8 cellular contexts compared by ENCODE assay signal in the genomic region with DNA sequence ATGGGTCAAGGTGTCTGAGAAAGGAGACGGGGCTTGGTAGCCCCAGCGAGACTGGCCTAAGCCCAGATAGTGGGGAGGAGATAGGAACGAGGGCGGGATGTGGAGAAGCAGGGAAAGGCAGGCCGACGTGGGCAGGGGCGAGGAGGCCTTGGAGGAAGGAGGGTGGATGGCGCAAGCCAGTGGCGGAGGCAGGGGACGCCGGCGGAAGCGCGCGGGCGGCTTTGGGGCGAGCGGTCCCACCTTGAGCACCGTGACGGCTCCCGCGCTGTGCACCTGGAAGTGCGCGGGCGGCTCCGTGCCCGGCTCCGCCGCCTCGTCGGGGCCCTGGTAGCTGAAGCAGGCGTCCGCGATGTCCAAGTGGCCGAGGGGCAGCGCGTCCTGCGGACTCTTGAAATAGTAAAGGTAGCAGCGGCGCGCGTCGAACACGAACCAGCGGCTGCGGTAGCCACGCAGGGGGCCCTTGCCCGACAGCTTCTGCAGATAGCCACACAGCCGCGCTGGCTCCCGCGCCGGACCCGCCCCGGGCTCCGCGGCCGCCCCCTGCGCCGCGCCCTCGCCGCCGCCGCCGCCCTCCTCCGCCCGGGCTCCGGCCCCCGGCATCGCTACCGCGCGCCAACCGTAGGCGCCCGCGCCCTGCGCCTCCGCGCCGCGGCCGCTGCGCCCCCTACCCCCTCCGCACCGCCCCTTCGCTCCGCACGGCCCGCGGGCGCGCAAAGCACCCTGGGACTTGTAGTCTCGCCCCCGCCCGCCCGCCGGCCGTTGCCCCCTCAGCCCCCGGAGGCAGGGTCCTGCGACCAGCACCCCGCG. TPM values are rescaled to one million over a fixed set of nuclear protein-coding genes. Genes with fewer than 3 reads are reported as not detected.
DNase-seq lines count a peak whose midpoint lies in the region; ATAC-seq lines count a peak whose summit lies in the region.

A gene (minus strand): TSS at position 659 of the 807 bp plus-strand sequence. CDS start 59 bp downstream, at position 600.

- peak within 1 kb of the TSS; percentile 89 for H3K27ac Mint-ChIP-seq in activated CD4-positive, alpha-beta memory T cell treated with anti-CD3 and anti-CD28 coated beads, Interleukin-2, amount 10 ng/mL, durations not matched to agents 7 days and 5 days

- no peaks in the 10 kb centered on the region for H3K9me3 Mint-ChIP-seq in activated CD4-positive, alpha-beta memory T cell treated with anti-CD3 and anti-CD28 coated beads, Interleukin-2, amount 10 ng/mL, durations not matched to agents 7 days and 5 days

- H3K27me3 Mint-ChIP-seq in activated CD4-positive, alpha-beta memory T cell treated with anti-CD3 and anti-CD28 coated beads, Interleukin-2, amount 10 ng/mL, durations not matched to agents 7 days and 5 days = no peaks in the 10 kb centered on the region

- peak; percentile 59 for ATAC-seq in HG02870 (IDR thresholded peaks at IDR 0.05; ENCODE audit: unreplicated experiment)

- CTCF ChIA-PET in activated CD4-positive, alpha-beta memory T cell treated with anti-CD3 and anti-CD28 coated beads, Interleukin-2, amount 10 ng/mL, durations not matched to agents 7 days and 5 days (lab: Charles Lee) = interaction anchor here (1.0 to 3.1 kb wide), 3 partner anchors 8 to 30 kb away, joined by 4 to 13 read pairs (median 12); no protein-coding TSS in a partner anchor

- H3K4me1 Mint-ChIP-seq in activated CD4-positive, alpha-beta memory T cell treated with anti-CD3 and anti-CD28 coated beads, Interleukin-2, amount 10 ng/mL, durations not matched to agents 7 days and 5 days = peaks cover 48% of the 10 kb centered on the region

- peak within 1 kb of the TSS; percentile 100 for H3K4me3 Mint-ChIP-seq in activated CD4-positive, alpha-beta memory T cell treated with anti-CD3 and anti-CD28 coated beads, Interleukin-2, amount 10 ng/mL, durations not matched to agents 7 days and 5 days

- POLR2A ChIA-PET in activated CD4-positive, alpha-beta memory T cell treated with anti-CD3 and anti-CD28 coated beads, Interleukin-2, amount 10 ng/mL, durations not matched to agents 7 days and 5 days (lab: Charles Lee) = interaction anchor here (0.7 to 2.4 kb wide), 8 partner anchors 14 to 38 kb away, joined by 3 to 17 read pairs (median 3); no protein-coding TSS in a partner anchor

- peaks cover 29% of the 10 kb centered on the region for H3K36me3 Mint-ChIP-seq in activated CD4-positive, alpha-beta memory T cell treated with anti-CD3 and anti-CD28 coated beads, Interleukin-2, amount 10 ng/mL, durations not matched to agents 7 days and 5 days (ENCODE audit: low read depth)

- DNase-seq in NCI-H1694 treated with DMSO at 0.1 percent for 48 hours (lab: John Stamatoyannopoulos, UW) = peak; percentile 11
- no peak for DNase-seq in NCI-H1694 (lab: John Stamatoyannopoulos, UW)
- peak; percentile 63 for DNase-seq in NCI-H226
- DNase-seq in activated CD4-positive, alpha-beta memory T cell treated with anti-CD3 and anti-CD28 coated beads, Interleukin-2, amount 10 ng/mL, durations not matched to agents 7 days and 5 days = peak; percentile 74
- peak; percentile 65 for DNase-seq in effector CD4-positive, alpha-beta T cell
- DNase-seq in medulla oblongata (ENCODE audit: extremely low spot score) = peak; percentile 66
- peak; percentile 46 for DNase-seq in stimulated activated CD8-positive, alpha-beta memory T cell treated with anti-CD3 and anti-CD28 coated beads, Interleukin-12 subunit alpha, Interleukin-12 subunit beta, amount 100 ng/mL, for 1 hour (ENCODE audit: low read depth)

RNA-seq across cellular contexts. Expression of the gene that starts here (rescaled TPM):
- 100 to 1,000 TPM in 1 of 2 experiments, 10 to 100 TPM in 1; 97.1 to 101 TPM for total RNA-seq in activated CD4-positive, alpha-beta memory T cell treated with anti-CD3 and anti-CD28 coated beads, Interleukin-2, amount 10 ng/mL, durations not matched to agents 7 days and 5 days
